In the genomic region with DNA sequence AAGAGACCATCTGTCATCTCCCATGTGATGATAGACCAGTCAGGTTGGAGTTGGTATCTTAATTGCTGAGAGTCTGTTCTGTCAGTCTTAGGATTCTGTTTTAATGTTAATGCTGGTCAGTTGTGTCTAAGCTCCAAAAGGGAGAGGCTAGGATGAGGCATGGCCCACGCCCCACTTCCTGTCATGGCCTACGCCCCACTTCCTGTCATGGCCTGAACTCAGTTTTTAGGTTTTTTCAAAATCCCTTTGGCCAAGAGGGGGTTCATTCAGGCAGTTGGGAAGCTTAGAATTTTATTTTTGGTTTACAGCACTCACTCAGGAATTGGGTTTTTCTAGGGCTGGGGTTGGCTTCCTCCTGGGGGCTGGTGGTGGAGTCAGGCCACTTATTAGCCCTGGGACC, we compare ENCODE assay signal across 1 cellular context.
TF ChIP-seq lines count a peak whose summit lies in the region.
"Not testable (repeated sequence)": the region's sequence is repeated elsewhere in the genome, so short reads cannot be mapped to it uniquely, and the experiment has no call there.

No MANE protein-coding gene starts in this region.

TF ChIP-seq in K562, 482 proteins besides CTCF, POLR2A, EP300 and RAD21 (continued from another document):
- TF ChIP-seq GABPA (tag; conservative IDR thresholded peaks at IDR 0.05; ENCODE audit: low read depth) = peak; percentile 83
- 0 out of 2 replicates have a peak, but pooled peaks have one; percentile 29 for TF ChIP-seq DPF2 (IDR thresholded peaks at IDR 0.05)
- not testable (repeated sequence) for TF ChIP-seq NR2C1 (IDR thresholded peaks at IDR 0.05); ZBTB40 (CRISPR knock-in tag; IDR thresholded peaks at IDR 0.05); PBX2 (CRISPR knock-in tag; IDR thresholded peaks at IDR 0.05; ENCODE audit: low read depth)
- peak; percentile 37; the same call in 1 of the 2 replicates for TF ChIP-seq NR2C1 (tag; IDR thresholded peaks at IDR 0.05)
- peak; percentile 9 for TF ChIP-seq DACH1 (IDR thresholded peaks at IDR 0.05; ENCODE audit: partially characterized antibody)
- TF ChIP-seq ZBTB40 (IDR thresholded peaks at IDR 0.05) = peak; percentile 75
- peak; percentile 32; the same call in 1 of the 2 replicates for TF ChIP-seq TFAP4 (CRISPR knock-in tag; IDR thresholded peaks at IDR 0.05; ENCODE audit: borderline replicate concordance)
- peak; percentile 43; the same call in 1 of the 2 replicates for TF ChIP-seq SPI1 (IDR thresholded peaks at IDR 0.05; ENCODE audit: borderline replicate concordance, low read depth, low read length)
- TF ChIP-seq, protein P1, sequence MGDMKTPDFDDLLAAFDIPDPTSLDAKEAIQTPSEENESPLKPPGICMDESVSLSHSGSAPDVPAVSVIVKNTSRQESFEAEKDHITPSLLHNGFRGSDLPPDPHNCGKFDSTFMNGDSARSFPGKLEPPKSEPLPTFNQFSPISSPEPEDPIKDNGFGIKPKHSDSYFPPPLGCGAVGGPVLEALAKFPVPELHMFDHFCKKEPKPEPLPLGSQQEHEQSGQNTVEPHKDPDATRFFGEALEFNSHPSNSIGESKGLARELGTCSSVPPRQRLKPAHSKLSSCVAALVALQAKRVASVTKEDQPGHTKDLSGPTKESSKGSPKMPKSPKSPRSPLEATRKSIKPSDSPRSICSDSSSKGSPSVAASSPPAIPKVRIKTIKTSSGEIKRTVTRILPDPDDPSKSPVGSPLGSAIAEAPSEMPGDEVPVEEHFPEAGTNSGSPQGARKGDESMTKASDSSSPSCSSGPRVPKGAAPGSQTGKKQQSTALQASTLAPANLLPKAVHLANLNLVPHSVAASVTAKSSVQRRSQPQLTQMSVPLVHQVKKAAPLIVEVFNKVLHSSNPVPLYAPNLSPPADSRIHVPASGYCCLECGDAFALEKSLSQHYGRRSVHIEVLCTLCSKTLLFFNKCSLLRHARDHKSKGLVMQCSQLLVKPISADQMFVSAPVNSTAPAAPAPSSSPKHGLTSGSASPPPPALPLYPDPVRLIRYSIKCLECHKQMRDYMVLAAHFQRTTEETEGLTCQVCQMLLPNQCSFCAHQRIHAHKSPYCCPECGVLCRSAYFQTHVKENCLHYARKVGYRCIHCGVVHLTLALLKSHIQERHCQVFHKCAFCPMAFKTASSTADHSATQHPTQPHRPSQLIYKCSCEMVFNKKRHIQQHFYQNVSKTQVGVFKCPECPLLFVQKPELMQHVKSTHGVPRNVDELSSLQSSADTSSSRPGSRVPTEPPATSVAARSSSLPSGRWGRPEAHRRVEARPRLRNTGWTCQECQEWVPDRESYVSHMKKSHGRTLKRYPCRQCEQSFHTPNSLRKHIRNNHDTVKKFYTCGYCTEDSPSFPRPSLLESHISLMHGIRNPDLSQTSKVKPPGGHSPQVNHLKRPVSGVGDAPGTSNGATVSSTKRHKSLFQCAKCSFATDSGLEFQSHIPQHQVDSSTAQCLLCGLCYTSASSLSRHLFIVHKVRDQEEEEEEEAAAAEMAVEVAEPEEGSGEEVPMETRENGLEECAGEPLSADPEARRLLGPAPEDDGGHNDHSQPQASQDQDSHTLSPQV (IDR thresholded peaks at IDR 0.05) = peak; percentile 68
- TF ChIP-seq, protein P2, sequence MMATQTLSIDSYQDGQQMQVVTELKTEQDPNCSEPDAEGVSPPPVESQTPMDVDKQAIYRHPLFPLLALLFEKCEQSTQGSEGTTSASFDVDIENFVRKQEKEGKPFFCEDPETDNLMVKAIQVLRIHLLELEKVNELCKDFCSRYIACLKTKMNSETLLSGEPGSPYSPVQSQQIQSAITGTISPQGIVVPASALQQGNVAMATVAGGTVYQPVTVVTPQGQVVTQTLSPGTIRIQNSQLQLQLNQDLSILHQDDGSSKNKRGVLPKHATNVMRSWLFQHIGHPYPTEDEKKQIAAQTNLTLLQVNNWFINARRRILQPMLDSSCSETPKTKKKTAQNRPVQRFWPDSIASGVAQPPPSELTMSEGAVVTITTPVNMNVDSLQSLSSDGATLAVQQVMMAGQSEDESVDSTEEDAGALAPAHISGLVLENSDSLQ (IDR thresholded peaks at IDR 0.05) = peak; percentile 23; the same call in 1 of the 2 replicates
- peak; percentile 82 for TF ChIP-seq ZNF707 (CRISPR knock-in tag; conservative IDR thresholded peaks at IDR 0.05)
- peak; percentile 53; the same call in 1 of the 2 replicates for TF ChIP-seq ETV5 (CRISPR knock-in tag; IDR thresholded peaks at IDR 0.05; ENCODE audit: low read depth)
- TF ChIP-seq MEIS2 (IDR thresholded peaks at IDR 0.05; ENCODE audit: partially characterized antibody) = peak; percentile 61
- TF ChIP-seq ETV1 (tag; conservative IDR thresholded peaks at IDR 0.05; ENCODE audit: low read depth) = peak; percentile 30
- TF ChIP-seq CBFA2T3 (IDR thresholded peaks at IDR 0.05) = peak; percentile 22; the same call in 1 of the 2 replicates
- TF ChIP-seq SOX6 (IDR thresholded peaks at IDR 0.05) = 0 out of 2 replicates have a peak, but pooled peaks have one; percentile 7
- 0 out of 2 replicates have a peak, but pooled peaks have one; percentile 15 for TF ChIP-seq PBX2 (tag; conservative IDR thresholded peaks at IDR 0.05; ENCODE audit: low read depth)
